8 cellular contexts compared by ENCODE assay signal in the genomic region with DNA sequence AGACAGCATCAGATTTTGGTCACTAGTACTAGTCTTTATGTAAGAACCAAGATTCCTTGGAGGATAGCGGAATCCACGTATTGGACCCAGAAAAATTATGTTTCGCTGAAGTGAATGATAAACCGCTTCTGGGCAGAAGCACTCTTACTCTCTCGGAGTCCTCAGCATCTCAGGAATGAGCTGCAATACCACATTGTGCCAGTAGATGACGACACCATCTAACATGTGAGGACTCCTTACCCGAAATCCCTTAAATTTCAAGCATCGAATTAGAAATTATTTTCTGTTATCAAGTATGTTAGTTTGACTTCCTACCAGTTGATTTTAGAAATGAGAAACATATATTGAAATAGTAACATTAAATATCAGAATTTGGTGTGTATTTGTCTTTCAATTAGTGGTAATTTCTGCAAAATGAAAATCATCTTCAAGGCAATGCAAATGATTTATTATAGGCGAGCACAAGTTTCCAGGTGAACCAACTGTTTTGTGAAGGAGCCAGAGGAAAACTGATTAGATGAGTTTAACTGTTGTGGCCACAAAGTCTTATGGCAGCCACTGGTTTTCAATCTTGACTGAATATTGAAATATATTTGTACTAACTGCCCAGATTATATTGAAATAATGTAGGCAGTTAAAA.
A peak's percentile ranks its signal among the peaks of the same experiment; 100 is the strongest.
DNase-seq lines count a peak whose midpoint lies in the region; ATAC-seq and TF ChIP-seq lines count a peak whose summit lies in the region.

No MANE protein-coding gene starts in this region.

- H3K79me2 ChIP-seq in Loucy (ENCODE audit: insufficient read depth, low read length) = no peaks in the 10 kb centered on the region

- H3K36me3 ChIP-seq in Loucy (ENCODE audit: insufficient read depth, low read length) = no peaks in the 10 kb centered on the region

- no peaks in the 10 kb centered on the region for H3K9me2 ChIP-seq in Loucy (replicated peaks; ENCODE audit: low read depth, low read length)

- H3F3A ChIP-seq in Loucy (ENCODE audit: low read depth) = no peaks in the 10 kb centered on the region

- no peaks in the 10 kb centered on the region for H3K4me1 ChIP-seq in Loucy (ENCODE audit: insufficient read depth, low read length, poor library complexity, severe bottlenecking)

- peak overlapping the region; percentile 34 for H3K4me2 ChIP-seq in Loucy (ENCODE audit: low read depth, low read length, poor library complexity, severe bottlenecking)

- H3K27me3 ChIP-seq in Loucy (ENCODE audit: insufficient read depth, low read length, poor library complexity, severe bottlenecking) = no peaks in the 10 kb centered on the region

- DNase-seq in DMS 273 (lab: John Stamatoyannopoulos, UW; ENCODE audit: unreplicated experiment) (peak; percentile 94), SKM-1 (lab: John Stamatoyannopoulos, UW; ENCODE audit: unreplicated experiment) (peak; percentile 11), head of caudate nucleus (peak in 41 of 42 donors; percentile 12 to 94 (median 82)), putamen (ENCODE audit: low spot score) (peak; percentile 74)
- DNase-seq in activated naive CD4-positive, alpha-beta T cell treated with anti-CD3 and anti-CD28 coated beads, Interleukin-2, amount 50 U/mL, for 16 hours = peak; percentile 79

- TF ChIP-seq CTCF in Loucy (conservative IDR thresholded peaks at IDR 0.05; ENCODE audit: low read length) = peak; percentile 89

- H4K20me1 ChIP-seq in Loucy (ENCODE audit: insufficient read depth, low read length, poor library complexity, severe bottlenecking) = no peaks in the 10 kb centered on the region

- H3K9ac ChIP-seq in Loucy (ENCODE audit: low read depth, low read length, poor library complexity, severe bottlenecking) = no peak overlapping the region

- H3K9me3 ChIP-seq in Loucy (ENCODE audit: insufficient read depth, low read depth, low read length) = no peaks in the 10 kb centered on the region

- peak overlapping the region; percentile 24 for H3K4me3 ChIP-seq in Loucy (ENCODE audit: low read length, poor library complexity, severe bottlenecking)

- H2AFZ ChIP-seq in Loucy (ENCODE audit: low read length) = 0 out of 2 replicates have a peak overlapping the region, but pooled peaks have one; percentile 43

- ATAC-seq in GM21423 (IDR thresholded peaks at IDR 0.05; ENCODE audit: unreplicated experiment) = peak; percentile 69
- ATAC-seq in GM19023 (IDR thresholded peaks at IDR 0.05; ENCODE audit: unreplicated experiment) = no peak

- intact Hi-C loops in head of caudate nucleus (cut with DNase I) = loop anchor here (5.0 kb wide), 1 partner anchor 119 kb away; no protein-coding TSS in a partner anchor

Comparison
In these comparisons a context has a peak if more than half of its experiments do, and no peak if none do; other contexts are left out.
1. DNase-seq: peak in every context shown above with its lines; median percentile 94 in DMS 273; 82 in head of caudate nucleus; 79 in activated naive CD4-positive, alpha-beta T cell treated with anti-CD3 and anti-CD28 coated beads, Interleukin-2, amount 50 U/mL, for 16 hours; 74 in putamen; 11 in SKM-1.